ENCODE assay signal across 23 cellular contexts in the genomic region with DNA sequence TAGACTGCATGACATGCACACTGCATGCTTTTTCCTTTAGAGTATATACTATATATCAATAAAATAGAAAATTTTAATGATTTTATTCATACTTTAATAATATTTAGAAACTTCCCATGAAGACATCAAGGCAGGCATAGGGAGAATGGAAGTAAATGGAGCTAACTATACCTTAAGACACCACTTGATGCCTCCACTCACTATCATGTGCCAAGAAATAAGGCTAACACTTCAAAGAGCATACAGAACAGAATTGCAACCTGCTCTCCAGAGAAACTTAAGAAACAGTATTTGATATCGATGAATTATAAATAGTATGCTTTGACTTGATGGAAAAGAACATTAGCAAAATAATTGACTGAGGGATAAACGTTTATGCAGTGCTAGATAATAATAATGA.
A peak's percentile ranks its signal among the peaks of the same experiment; 100 is the strongest.
DNase-seq lines count a peak whose midpoint lies in the region; ATAC-seq and TF ChIP-seq lines count a peak whose summit lies in the region.
"Had no signal": no experiment of that assay in that cellular context is flagged by ENCODE, and none has a peak within 500 bp of the region (broad histone marks: within the 10 kb centered on the region; RNA-seq: fewer than 3 reads in every experiment).

No MANE protein-coding gene starts in this region.

- H3K4me3 Mint-ChIP-seq in immature natural killer cell: no peak overlapping the region
- H3K4me3 Mint-ChIP-seq: activated naive CD8-positive, alpha-beta T cell treated with anti-CD3 and anti-CD28 coated beads, Interleukin-2, amount 50 U/mL, for 24 hours; natural killer cell treated with Interleukin-12 subunit alpha and Interleukin-12 subunit beta and Interleukin-15 and Interleukin-18, amount 100 ng/mL, for 72 hours had no signal

- peak; percentile 10 for TF ChIP-seq CTCF in cardiac fibroblast (IDR thresholded peaks at IDR 0.05; ENCODE audit: low read depth, low read length)

- H3K4me1 Mint-ChIP-seq in immature natural killer cell: no peaks in the 10 kb centered on the region
- H3K4me1 Mint-ChIP-seq: activated naive CD8-positive, alpha-beta T cell treated with anti-CD3 and anti-CD28 coated beads, Interleukin-2, amount 50 U/mL, for 24 hours had no signal

- no peak for ATAC-seq in HG03469 (IDR thresholded peaks at IDR 0.05; ENCODE audit: unreplicated experiment)
- ATAC-seq in HG03280 (IDR thresholded peaks at IDR 0.05; ENCODE audit: unreplicated experiment): no peak
- ATAC-seq: activated CD4-positive, CD25-positive, alpha-beta regulatory T cell treated with anti-CD3 and anti-CD28 coated beads, Interleukin-2, amount 50 U/mL, for 24 hours; activated naive CD8-positive, alpha-beta T cell treated with anti-CD3 and anti-CD28 coated beads, Interleukin-2, amount 50 U/mL, for 24 hours; HepG2; natural killer cell treated with Interleukin-12 subunit alpha and Interleukin-12 subunit beta and Interleukin-15 and Interleukin-18, amount 100 ng/mL, for 72 hours had no signal

- H3K27ac Mint-ChIP-seq in immature natural killer cell: no peak overlapping the region
- H3K27ac Mint-ChIP-seq: activated naive CD8-positive, alpha-beta T cell treated with anti-CD3 and anti-CD28 coated beads, Interleukin-2, amount 50 U/mL, for 24 hours; natural killer cell treated with Interleukin-12 subunit alpha and Interleukin-12 subunit beta and Interleukin-15 and Interleukin-18, amount 100 ng/mL, for 72 hours had no signal

- peaks cover 0 to 2% (median 0%) of the 10 kb centered on the region in 6 donors for H3K9me3 Mint-ChIP-seq in immature natural killer cell
- H3K9me3 Mint-ChIP-seq: natural killer cell treated with Interleukin-12 subunit alpha and Interleukin-12 subunit beta and Interleukin-15 and Interleukin-18, amount 100 ng/mL, for 72 hours had no signal

- peaks cover 0 to 4% (median 0%) of the 10 kb centered on the region in 3 donors for H3K36me3 Mint-ChIP-seq in immature natural killer cell
- H3K36me3 Mint-ChIP-seq: natural killer cell treated with Interleukin-12 subunit alpha and Interleukin-12 subunit beta and Interleukin-15 and Interleukin-18, amount 100 ng/mL, for 72 hours had no signal

- no peak overlapping the region for H3K4me3 ChIP-seq in cardiac fibroblast (replicated peaks in 1 of 2; ENCODE audit: low read depth in 2 of 2, low read length in 2 of 2)
- H3K4me3 ChIP-seq: SJSA1, vagina had no signal

- peaks cover 0 to 5% (median 0%) of the 10 kb centered on the region in 3 donors for H3K27me3 Mint-ChIP-seq in immature natural killer cell (ENCODE audit: low read depth in 3 of 3)
- H3K27me3 Mint-ChIP-seq: activated naive CD8-positive, alpha-beta T cell treated with anti-CD3 and anti-CD28 coated beads, Interleukin-2, amount 50 U/mL, for 24 hours; natural killer cell treated with Interleukin-12 subunit alpha and Interleukin-12 subunit beta and Interleukin-15 and Interleukin-18, amount 100 ng/mL, for 72 hours had no signal

- DNase-seq in EL (peak; percentile 4), NOMO-1 treated with dmso at 0.1 percent for 144 hours (lab: John Stamatoyannopoulos, UW; ENCODE audit: unreplicated experiment) (peak; percentile 26), cardiac fibroblast (ENCODE audit: low read depth in 2 of 2) (peak; percentile 50 to 53), iris pigment epithelial cell (ENCODE audit: low read depth) (peak; percentile 42), immature natural killer cell (no peak), dedifferentiated amniotic fluid mesenchymal stem cell (ENCODE audit: extremely low spot score) (no peak)
- DNase-seq: activated naive CD8-positive, alpha-beta T cell treated with anti-CD3 and anti-CD28 coated beads, Interleukin-2, amount 50 U/mL, for 24 hours; BE2C; central memory CD4-positive, alpha-beta T cell; effector CD8-positive, alpha-beta T cell; MV-4-11; NCI-H2029 treated with DMSO at 0.1 percent for 48 hours; NCI-H510A; posterior cingulate gyrus; stimulated activated CD4-positive, alpha-beta T cell treated with anti-CD3 and anti-CD28 coated beads, Interleukin-2, amount 100 ng/mL, for 48 hours; T-helper 9 cell had no signal

Comparison
In these comparisons a context has a peak if more than half of its experiments do, and no peak if none do; other contexts are left out.
1. DNase-seq: peak in EL (single experiment), NOMO-1 treated with dmso at 0.1 percent for 144 hours (single experiment), cardiac fibroblast (2 of 2) and iris pigment epithelial cell (single experiment); none in immature natural killer cell (0 of 3) and dedifferentiated amniotic fluid mesenchymal stem cell (single experiment).